In genomic region chr2:216315817-216316603, GRCh38 we compare ENCODE assay signal across 10 cellular contexts. TPM values are rescaled to one million over a fixed set of nuclear protein-coding genes. Genes with fewer than 3 reads are reported as not detected.
DNase-seq lines count a peak whose midpoint lies in the region; ATAC-seq, FAIRE-seq and TF ChIP-seq lines count a peak whose summit lies in the region.
"Had no signal": no experiment of that assay in that cellular context is flagged by ENCODE, and none has a peak within 500 bp of the region (broad histone marks: within the 10 kb centered on the region; RNA-seq: fewer than 3 reads in every experiment).

No MANE protein-coding gene starts in this region.

- H3K4me1 ChIP-seq in HCT116 (ENCODE audit: control insufficient read depth in 1 of 2, insufficient read depth in 2 of 2, low read length in 2 of 2) (peaks cover 13 to 22% of the 10 kb centered on the region in 2 experiments), osteoblast (ENCODE audit: insufficient read depth, low read length) (peaks cover 41% of the 10 kb centered on the region)

- H3K4me1 Mint-ChIP-seq in activated T-cell treated with anti-CD3 and anti-CD28 coated beads, Interleukin-2, amount 50 U/mL, for 72 hours (ENCODE audit: low read depth) = peaks cover 7% of the 10 kb centered on the region

- POLR2A ChIA-PET in HCT116 (lab: Charles Lee) = no interaction called here

- H3K36me3 ChIP-seq in HCT116 (ENCODE audit: control insufficient read depth in 1 of 2, insufficient read depth in 2 of 2, low read length in 2 of 2) (no peaks in the 10 kb centered on the region), osteoblast (ENCODE audit: insufficient read depth, low read length) (no peaks in the 10 kb centered on the region)

- no peak overlapping the region for H3K4me3 Mint-ChIP-seq in activated T-cell treated with anti-CD3 and anti-CD28 coated beads, Interleukin-2, amount 50 U/mL, for 72 hours

- no peak overlapping the region for H3K27ac Mint-ChIP-seq in activated T-cell treated with anti-CD3 and anti-CD28 coated beads, Interleukin-2, amount 50 U/mL, for 72 hours

- H4K20me1 ChIP-seq in HCT116 (ENCODE audit: insufficient read depth) (no peaks in the 10 kb centered on the region), osteoblast (ENCODE audit: insufficient read depth, low read length) (no peaks in the 10 kb centered on the region)

- H3K27me3 ChIP-seq in HCT116 (ENCODE audit: insufficient read depth, low read length) = peaks cover 1% of the 10 kb centered on the region; the same call in 1 of the 2 replicates
- no peaks in the 10 kb centered on the region for H3K27me3 ChIP-seq in osteoblast (ENCODE audit: insufficient read depth, low read length)

- TF ChIP-seq CTCF in HCT116 (IDR thresholded peaks at IDR 0.05 in 2 of 3, conservative IDR thresholded peaks at IDR 0.05 in 1 of 3; ENCODE audit: borderline replicate concordance in 1 of 3, insufficient read depth in 1 of 3, low read depth in 2 of 3, low read length in 2 of 3) (no peak), osteoblast (IDR thresholded peaks at IDR 0.05; ENCODE audit: extremely low read depth, low read depth, low read length) (no peak)

- peak overlapping the region; percentile 34 for H3K9ac ChIP-seq in HCT116 (ENCODE audit: low read length)

- no peak for TF ChIP-seq RAD21 in HCT116 (IDR thresholded peaks at IDR 0.05; ENCODE audit: low read depth)

- H3K9me3 Mint-ChIP-seq in activated T-cell treated with anti-CD3 and anti-CD28 coated beads, Interleukin-2, amount 50 U/mL, for 72 hours = no peaks in the 10 kb centered on the region

- no peak for TF ChIP-seq POLR2A in HCT116 (IDR thresholded peaks at IDR 0.05; ENCODE audit: borderline replicate concordance, extremely low read depth, insufficient read depth, insufficient read length)

- H3K79me2 ChIP-seq in HCT116 (ENCODE audit: insufficient read depth, low read length) (no peaks in the 10 kb centered on the region), osteoblast (ENCODE audit: insufficient read depth, low read length) (no peaks in the 10 kb centered on the region)

- H3K36me3 Mint-ChIP-seq in activated T-cell treated with anti-CD3 and anti-CD28 coated beads, Interleukin-2, amount 50 U/mL, for 72 hours (ENCODE audit: insufficient read depth in 2 of 2) = no peaks in the 10 kb centered on the region

- DNase-seq in HCT116 (ENCODE audit: low read depth, low spot score) (peak; percentile 71), RCC 7860 (ENCODE audit: low spot score) (peak; percentile 96), epithelial cell of prostate (ENCODE audit: low read depth, low spot score) (no peak), osteoblast (ENCODE audit: insufficient read length, low spot score, missing footprints) (peak; percentile 69), NCI-H526 treated with DMSO at 0.1 percent for 48 hours (lab: John Stamatoyannopoulos, UW) (no peak), Kasumi-1 (lab: John Stamatoyannopoulos, UW) (no peak)
- no peak for DNase-seq in activated T-cell treated with anti-CD3 and anti-CD28 coated beads, Interleukin-2, amount 50 U/mL, for 72 hours
- DNase-seq: activated CD4-positive, alpha-beta T cell treated with anti-CD3 and anti-CD28 coated beads for 4 hours; NCI-H2081 treated with DMSO at 0.1 percent for 48 hours had no signal

- peak; percentile 87 for FAIRE-seq in RCC 7860 (lab: Jason Lieb, UNC)
- FAIRE-seq: GM12878 had no signal

- H3K27ac ChIP-seq in HCT116 (ENCODE audit: low read depth, low read length) = no peak overlapping the region; the same call in 1 of the 2 replicates
- peak overlapping the region; percentile 29 for H3K27ac ChIP-seq in epithelial cell of prostate
- peak overlapping the region; percentile 94 for H3K27ac ChIP-seq in osteoblast (ENCODE audit: low read depth, low read length)

- H3K4me3 ChIP-seq in HCT116 (replicated peaks in 1 of 2; ENCODE audit: low read depth in 1 of 2, low read length in 2 of 2) (peak overlapping the region; percentile 23 to 45), osteoblast (ENCODE audit: insufficient read depth, low read length) (peak overlapping the region; percentile 57)
- H3K4me3 ChIP-seq: GM12878 had no signal

- H3K9me3 ChIP-seq in HCT116 (ENCODE audit: control insufficient read depth in 1 of 2, insufficient read depth in 1 of 2, low read depth in 1 of 2, low read length in 2 of 2) (no peaks in the 10 kb centered on the region), osteoblast (ENCODE audit: low read depth, low read length) (no peaks in the 10 kb centered on the region)

- H3K4me2 ChIP-seq in HCT116 (ENCODE audit: low read length) (peak overlapping the region; percentile 77), osteoblast (ENCODE audit: insufficient read depth, low read length) (peak overlapping the region; percentile 87)

- peak; percentile 96 for ATAC-seq in HCT116
- ATAC-seq in activated T-cell treated with anti-CD3 and anti-CD28 coated beads, Interleukin-2, amount 50 U/mL, for 72 hours (replicated peaks in 1 of 2) = no peak
- ATAC-seq: GM12878 had no signal

- H3K27me3 Mint-ChIP-seq in activated T-cell treated with anti-CD3 and anti-CD28 coated beads, Interleukin-2, amount 50 U/mL, for 72 hours (ENCODE audit: low read depth) = peaks cover 12% of the 10 kb centered on the region

- intact Hi-C loops in HCT116 (cut with micrococcal nuclease) = no loop called here

- RAD21 ChIA-PET in HCT116 (lab: Charles Lee; ENCODE audit: low non-redundant PET in 1 of 2, low total read pairs in 2 of 2, uncharacterized antibody in 2 of 2, unreplicated experiment in 2 of 2) = no interaction called here

- CTCF ChIA-PET in HCT116 (lab: Charles Lee) = interaction anchor here (1.4 kb wide), 1 partner anchor 12 kb away, joined by 5 read pairs; no protein-coding TSS in a partner anchor

- BruUV-seq in HCT116 (replicated peaks; lab: Mats Ljungman, UMichigan) = no TSS peak

- H3K9me2 ChIP-seq in HCT116 (ENCODE audit: insufficient read depth) = no peaks in the 10 kb centered on the region

- peak overlapping the region; percentile 93 for H2AFZ ChIP-seq in HCT116 (ENCODE audit: low read depth, low read length, poor library complexity, severe bottlenecking)
- H2AFZ ChIP-seq in osteoblast (ENCODE audit: low read length) = peak overlapping the region; percentile 94

TF ChIP-seq in HCT116, 20 proteins besides CTCF, POLR2A, EP300 and RAD21:
- TF ChIP-seq CBX3 (IDR thresholded peaks at IDR 0.05; ENCODE audit: low read depth) (peak; percentile 91), TCF7L2 (IDR thresholded peaks at IDR 0.05; ENCODE audit: borderline replicate concordance, extremely low read depth, insufficient read depth, insufficient read length) (no peak), MAX (IDR thresholded peaks at IDR 0.05) (peak; percentile 74), SRF (IDR thresholded peaks at IDR 0.05; ENCODE audit: low read depth) (peak; percentile 81), FOSL1 (IDR thresholded peaks at IDR 0.05; ENCODE audit: low read depth) (peak; percentile 87), SIN3A (IDR thresholded peaks at IDR 0.05; ENCODE audit: low read depth) (peak; percentile 24; the same call in 1 of the 2 replicates), SP1 (IDR thresholded peaks at IDR 0.05; ENCODE audit: low read depth) (peak; percentile 66), ZBTB33 (IDR thresholded peaks at IDR 0.05; ENCODE audit: extremely low read depth, insufficient replicate concordance, low read length) (no peak), EZH2 (IDR thresholded peaks at IDR 0.05) (no peak), CEBPB (IDR thresholded peaks at IDR 0.05; ENCODE audit: low read depth) (no peak), JUND (IDR thresholded peaks at IDR 0.05) (peak; percentile 73), EGR1 (IDR thresholded peaks at IDR 0.05; ENCODE audit: low read depth) (no peak), EZH2phosphoT487 (IDR thresholded peaks at IDR 0.05; ENCODE audit: borderline replicate concordance) (no peak), ELF1 (IDR thresholded peaks at IDR 0.05; ENCODE audit: borderline replicate concordance, low read depth) (no peak; the same call in 1 of the 2 replicates)

RNA-seq across cellular contexts. Expression of gene MARCHF4, which starts 56.3 kb away (rescaled TPM):
- total RNA-seq in HCT116 (2021; ENCODE audit: unreplicated experiment) (not detected), osteoblast (0.72 and 1.5 TPM in 2 replicates)
- polyA plus RNA-seq in HCT116 (2012) = 0.02 TPM in 1 of 2 replicates, not detected in the other
- total RNA-seq in activated T-cell treated with anti-CD3 and anti-CD28 coated beads, Interleukin-2, amount 50 U/mL, for 72 hours = not detected
- total RNA-seq: GM12878 had no signal
- polyA plus RNA-seq: GM12878 had no signal

Comparison
In these comparisons a context has a peak if more than half of its experiments do, and no peak if none do; other contexts are left out.
1. DNase-seq: peak in HCT116 (single experiment), RCC 7860 (single experiment) and osteoblast (single experiment); none in epithelial cell of prostate (single experiment), NCI-H526 treated with DMSO at 0.1 percent for 48 hours (single experiment), Kasumi-1 (0 of 2) and activated T-cell treated with anti-CD3 and anti-CD28 coated beads, Interleukin-2, amount 50 U/mL, for 72 hours (0 of 2).